ENCODE assay signal across 18 cellular contexts in genomic region chr6:145212807-145213206, GRCh38.
DNase-seq lines count a peak whose midpoint lies in the region; ATAC-seq and TF ChIP-seq lines count a peak whose summit lies in the region.
"Had no signal": no experiment of that assay in that cellular context is flagged by ENCODE, and none has a peak within 500 bp of the region (broad histone marks: within the 10 kb centered on the region; RNA-seq: fewer than 3 reads in every experiment).

No MANE protein-coding gene starts in this region.

- TF ChIP-seq CTCF in VCaP (conservative IDR thresholded peaks at IDR 0.05), result no peak
- no peak for TF ChIP-seq CTCF in glutamatergic neuron (IDR thresholded peaks at IDR 0.05; ENCODE audit: partially characterized antibody, unreplicated experiment)

- no peak overlapping the region for H3K4me3 Mint-ChIP-seq in glutamatergic neuron (ENCODE audit: unreplicated experiment)
- H3K4me3 Mint-ChIP-seq: activated CD4-positive, alpha-beta T cell treated with anti-CD3 and anti-CD28 coated beads, Interleukin-2, amount 10 ng/mL, durations not matched to agents 24 days and 14 days; endodermal cell; nephron progenitor cell had no signal

- peak overlapping the region; percentile 48 for H3K27ac ChIP-seq in VCaP
- H3K27ac ChIP-seq: BLaER1, body of pancreas, vagina had no signal

- DNase-seq in glutamatergic neuron, result no peak
- DNase-seq in NCI-H526 (lab: John Stamatoyannopoulos, UW), result no peak
- no peak for DNase-seq in 8988T
- DNase-seq: activated CD4-positive, alpha-beta T cell treated with anti-CD3 and anti-CD28 coated beads, Interleukin-2, amount 10 ng/mL, durations not matched to agents 24 days and 14 days; body of pancreas; endodermal cell; left colon; nephron progenitor cell; NK-92 treated with Interleukin-12 subunit alpha and Interleukin-12 subunit beta, amount 100 ng/mL, for 24 hours; SW 1271 had no signal

- H3K27ac Mint-ChIP-seq in glutamatergic neuron (ENCODE audit: unreplicated experiment), result no peak overlapping the region
- H3K27ac Mint-ChIP-seq: activated CD4-positive, alpha-beta T cell treated with anti-CD3 and anti-CD28 coated beads, Interleukin-2, amount 10 ng/mL, durations not matched to agents 24 days and 14 days; activated T-helper 2 cell treated with anti-CD3 and anti-CD28 coated beads, Interferon-gamma antibody, Interleukin-2, Interleukin-4, amounts not matched to agents 10 μg/mL and 5 μg/mL and 100 μg/mL, durations not matched to agents 14 hours and 24 hours and 36 hours; endodermal cell; nephron progenitor cell had no signal

- no peaks in the 10 kb centered on the region for H3K27me3 Mint-ChIP-seq in glutamatergic neuron (ENCODE audit: unreplicated experiment)

- H3K36me3 Mint-ChIP-seq in glutamatergic neuron (ENCODE audit: unreplicated experiment), result no peaks in the 10 kb centered on the region

- H3K9me3 Mint-ChIP-seq in glutamatergic neuron (ENCODE audit: unreplicated experiment), result no peaks in the 10 kb centered on the region
- H3K9me3 Mint-ChIP-seq: activated CD4-positive, alpha-beta T cell treated with anti-CD3 and anti-CD28 coated beads, Interleukin-2, amount 10 ng/mL, durations not matched to agents 24 days and 14 days; activated T-helper 2 cell treated with anti-CD3 and anti-CD28 coated beads, Interferon-gamma antibody, Interleukin-2, Interleukin-4, amounts not matched to agents 10 μg/mL and 5 μg/mL and 100 μg/mL, durations not matched to agents 14 hours and 24 hours and 36 hours; endodermal cell; nephron progenitor cell had no signal

- no peaks in the 10 kb centered on the region for H3K4me1 Mint-ChIP-seq in glutamatergic neuron (ENCODE audit: low read depth, unreplicated experiment)

- ATAC-seq in GM18858 (IDR thresholded peaks at IDR 0.05; ENCODE audit: unreplicated experiment), result peak; percentile 29
- ATAC-seq in GM21515 (IDR thresholded peaks at IDR 0.05; ENCODE audit: unreplicated experiment), result peak; percentile 31
- peak; percentile 36 for ATAC-seq in HG03039 (IDR thresholded peaks at IDR 0.05; ENCODE audit: unreplicated experiment)
- no peak for ATAC-seq in HG03460 (IDR thresholded peaks at IDR 0.05; ENCODE audit: unreplicated experiment)
- ATAC-seq: body of pancreas, left colon had no signal
